In genomic region chr6:46491789-46492547, GRCh38 we compare ENCODE assay signal across 8 cellular contexts. TPM values are rescaled to one million over a fixed set of nuclear protein-coding genes. Genes with fewer than 3 reads are reported as not detected.
DNase-seq lines count a peak whose midpoint lies in the region; ATAC-seq and TF ChIP-seq lines count a peak whose summit lies in the region.

No MANE protein-coding gene starts in this region.

- no peaks in the 10 kb centered on the region; the same call in 1 of the 2 replicates for H3K27me3 ChIP-seq in KMS-11 (ENCODE audit: insufficient read depth, low read depth)

- peaks cover 59 to 79% (median 71%) of the 10 kb centered on the region in 3 donors for H3K27me3 Mint-ChIP-seq in naive B cell

- H3K4me1 ChIP-seq in KMS-11 (ENCODE audit: low read depth, poor library complexity, severe bottlenecking) = peaks cover 9% of the 10 kb centered on the region

- peaks cover 2 to 6% (median 3%) of the 10 kb centered on the region in 3 donors for H3K4me1 Mint-ChIP-seq in naive B cell

- no peak overlapping the region for H3K27ac ChIP-seq in KMS-11

- H3K27ac Mint-ChIP-seq in naive B cell = no peak overlapping the region

- peak; percentile 60 for ATAC-seq in GM18909 (IDR thresholded peaks at IDR 0.05; ENCODE audit: poor library complexity, unreplicated experiment)
- ATAC-seq in naive B cell (ENCODE audit: low read depth in 2 of 2) = peak; percentile 66 to 72
- ATAC-seq in GM21367 (IDR thresholded peaks at IDR 0.05; ENCODE audit: unreplicated experiment) = no peak
- ATAC-seq in GM18873 (IDR thresholded peaks at IDR 0.05; ENCODE audit: low FRiP score, unreplicated experiment) = no peak

- H3K4me2 ChIP-seq in KMS-11 = peak overlapping the region; percentile 31; the same call in 1 of the 2 replicates

- no peaks in the 10 kb centered on the region for H3K9me3 Mint-ChIP-seq in naive B cell

- H3K4me3 ChIP-seq in KMS-11 (IDR thresholded peaks at IDR 0.05; ENCODE audit: insufficient read depth, low read depth, low read length) (no peak overlapping the region), foreskin fibroblast (ENCODE audit: low read depth in 1 of 2, low read length in 2 of 2) (peak overlapping the region; percentile 60 to 63)

- H3K79me2 ChIP-seq in KMS-11 (ENCODE audit: insufficient read depth, low read depth) = no peaks in the 10 kb centered on the region

- no peaks in the 10 kb centered on the region for H3K36me3 ChIP-seq in KMS-11 (ENCODE audit: insufficient read depth)

- DNase-seq in CD1c-positive myeloid dendritic cell (ENCODE audit: extremely low spot score) (peak; percentile 3), foreskin fibroblast (peak in 1 of 2 donors; percentile 75), naive B cell (peak; percentile 34)
- DNase-seq in activated T-cell treated with anti-CD3 and anti-CD28 coated beads, Interleukin-2, amount 50 U/mL, for 1 hour = peak; percentile 24

- no peaks in the 10 kb centered on the region for H3K36me3 Mint-ChIP-seq in naive B cell

- H3K4me3 Mint-ChIP-seq in naive B cell = peak overlapping the region; percentile 11 to 88 (median 70)

- H4K20me1 ChIP-seq in KMS-11 (ENCODE audit: insufficient read depth) = no peaks in the 10 kb centered on the region

- H2AFZ ChIP-seq in KMS-11 (ENCODE audit: low read depth) = peak overlapping the region; percentile 77

- TF ChIP-seq CTCF in KMS-11 (conservative IDR thresholded peaks at IDR 0.05; ENCODE audit: low read depth, low read length) (peak; percentile 38; the same call in 1 of the 2 replicates), foreskin fibroblast (IDR thresholded peaks at IDR 0.05; ENCODE audit: low read depth, low read length) (peak; percentile 85)

- H3K9ac ChIP-seq in KMS-11 = no peak overlapping the region

RNA-seq across cellular contexts. Expression of gene RCAN2, which starts 0.7 kb away (rescaled TPM):
- polyA plus RNA-seq in naive B cell (ENCODE audit: low read depth in 6 of 6) = under 1 TPM in 1 of 6 donors, not detected in 5; 0.20 TPM

Comparison
In these comparisons a context has a peak if more than half of its experiments do, and no peak if none do; other contexts are left out.
1. ATAC-seq: peak in GM18909 (single experiment) and naive B cell (2 of 2); none in GM21367 (single experiment) and GM18873 (single experiment).